In the genomic region with DNA sequence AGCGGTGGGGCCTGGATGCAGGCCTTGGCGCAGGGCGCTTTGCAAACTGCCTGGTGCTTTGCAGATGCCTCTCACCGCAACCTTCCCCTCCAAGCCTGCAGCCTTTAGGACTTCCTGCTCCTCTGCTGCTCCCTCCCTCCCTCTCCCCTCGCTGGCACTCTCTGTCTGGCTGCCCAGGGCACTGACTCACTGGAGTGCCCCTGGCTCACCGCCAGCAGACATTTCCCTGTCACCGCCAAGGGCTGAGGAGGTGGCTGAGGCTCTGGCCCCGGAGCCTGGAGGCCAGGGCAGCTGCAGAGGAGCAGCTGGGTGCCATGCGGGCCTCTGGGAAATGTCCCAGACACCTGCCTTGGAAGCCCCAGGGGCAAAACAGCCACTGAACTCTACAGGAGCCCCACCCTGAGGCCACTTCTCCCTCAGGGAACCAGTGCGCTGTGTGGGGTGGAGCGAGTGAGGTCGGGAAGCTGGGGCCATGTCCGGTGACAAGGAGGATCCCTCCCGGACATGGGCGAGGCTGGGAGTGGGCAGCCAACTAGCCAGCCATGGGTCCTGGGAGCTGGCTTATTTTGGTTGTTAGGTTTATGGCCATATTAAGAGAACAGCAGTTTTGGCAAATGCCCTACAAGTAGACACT, we compare ENCODE assay signal across 1 cellular context.
TF ChIP-seq lines count a peak whose summit lies in the region.

No MANE protein-coding gene starts in this region.

TF ChIP-seq in HCT116, 20 proteins besides CTCF, POLR2A, EP300 and RAD21 (continued from another document):
- TF ChIP-seq POLR2AphosphoS5 (IDR thresholded peaks at IDR 0.05; ENCODE audit: low read depth, low read length) (peak; percentile 53), SP1 (IDR thresholded peaks at IDR 0.05; ENCODE audit: low read depth) (peak; percentile 53; the same call in 1 of the 2 replicates), ELF1 (IDR thresholded peaks at IDR 0.05; ENCODE audit: borderline replicate concordance, low read depth) (no peak; the same call in 1 of the 2 replicates), TCF7L2 (IDR thresholded peaks at IDR 0.05; ENCODE audit: borderline replicate concordance, extremely low read depth, insufficient read depth, insufficient read length) (no peak), SIN3A (IDR thresholded peaks at IDR 0.05; ENCODE audit: low read depth) (no peak), ZFX (IDR thresholded peaks at IDR 0.05) (no peak), YY1 (IDR thresholded peaks at IDR 0.05; ENCODE audit: extremely low read depth, insufficient replicate concordance, low read depth, low read length) (peak; percentile 62), JUND (IDR thresholded peaks at IDR 0.05) (peak; percentile 49; the same call in 1 of the 2 replicates)
- TF ChIP-seq, protein P1, sequence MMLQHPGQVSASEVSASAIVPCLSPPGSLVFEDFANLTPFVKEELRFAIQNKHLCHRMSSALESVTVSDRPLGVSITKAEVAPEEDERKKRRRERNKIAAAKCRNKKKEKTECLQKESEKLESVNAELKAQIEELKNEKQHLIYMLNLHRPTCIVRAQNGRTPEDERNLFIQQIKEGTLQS (IDR thresholded peaks at IDR 0.05): no peak
- TF ChIP-seq, protein P2, sequence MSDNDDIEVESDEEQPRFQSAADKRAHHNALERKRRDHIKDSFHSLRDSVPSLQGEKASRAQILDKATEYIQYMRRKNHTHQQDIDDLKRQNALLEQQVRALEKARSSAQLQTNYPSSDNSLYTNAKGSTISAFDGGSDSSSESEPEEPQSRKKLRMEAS (IDR thresholded peaks at IDR 0.05): peak; percentile 20; the same call in 1 of the 2 replicates
